18 cellular contexts compared by ENCODE assay signal in genomic region chr5:176890455-176891330, GRCh38.
DNase-seq lines count a peak whose midpoint lies in the region; TF ChIP-seq lines count a peak whose summit lies in the region.
"Had no signal": no experiment of that assay in that cellular context is flagged by ENCODE, and none has a peak within 500 bp of the region (broad histone marks: within the 10 kb centered on the region; RNA-seq: fewer than 3 reads in every experiment).

No MANE protein-coding gene starts in this region.

- no peaks in the 10 kb centered on the region for H3K9me3 ChIP-seq in neutrophil
- H3K9me3 ChIP-seq: MG63 had no signal

- peaks cover 63 to 68% of the 10 kb centered on the region in 2 experiments for H3K4me1 ChIP-seq in neutrophil (ENCODE audit: control insufficient read depth in 1 of 2, insufficient read depth in 1 of 2, low read depth in 1 of 2, low read length in 1 of 2)

- peaks cover 82% of the 10 kb centered on the region for H3K36me3 ChIP-seq in neutrophil
- H3K36me3 ChIP-seq: MG63 had no signal

- POLR2A ChIA-PET in HEK293T (lab: Yijun Ruan, JAX) = no interaction called here

- CTCF ChIA-PET in HEK293T (lab: Yijun Ruan, JAX) = no interaction called here

- peak; percentile 47 for DNase-seq in activated effector memory CD4-positive, alpha-beta T cell treated with anti-CD3 and anti-CD28 coated beads, Interleukin-2, amount 50 U/mL, for 16 hours
- DNase-seq in activated effector memory CD4-positive, alpha-beta T cell treated with Interleukin-2 at 50 U/mL for 16 hours = no peak
- peak; percentile 62 for DNase-seq in coronary artery (ENCODE audit: low spot score)
- DNase-seq in activated CD4-positive, CD25-positive, alpha-beta regulatory T cell (lab: John Stamatoyannopoulos, UW) = no peak
- no peak for DNase-seq in middle frontal gyrus (ENCODE audit: extremely low spot score, low spot score)
- DNase-seq in HEK293T (ENCODE audit: extremely low spot score) = no peak
- DNase-seq: GDM1, MG63, NCI-H1417 treated with DMSO at 0.1 percent for 48 hours, NCI-H187, NCI-H446 treated with DMSO at 0.1 percent for 48 hours, NCI-H526 treated with DMSO at 0.1 percent for 48 hours, PC-3, RPMI8226, SHP77 had no signal

- no peaks in the 10 kb centered on the region for H3K27me3 ChIP-seq in neutrophil
- H3K27me3 ChIP-seq: MG63 had no signal

- H3K4me3 ChIP-seq in coronary artery = no peak overlapping the region
- no peak overlapping the region for H3K4me3 ChIP-seq in neutrophil (ENCODE audit: low read depth in 1 of 2, low read length in 1 of 2)
- H3K4me3 ChIP-seq: K562, MG63 had no signal

- no peak overlapping the region for H3K27ac ChIP-seq in coronary artery
- peak overlapping the region; percentile 88 for H3K27ac ChIP-seq in neutrophil
- H3K27ac ChIP-seq: C4-2B had no signal

- TF ChIP-seq CTCF in coronary artery (IDR thresholded peaks at IDR 0.05) = no peak
- no peak for TF ChIP-seq CTCF in neutrophil (IDR thresholded peaks at IDR 0.05)

TF ChIP-seq in HEK293T, 16 proteins besides CTCF, POLR2A, EP300 and RAD21:
- TF ChIP-seq TARDBP (IDR thresholded peaks at IDR 0.05) = no peak
- no peak for TF ChIP-seq L3MBTL2 (conservative IDR thresholded peaks at IDR 0.05)
- TF ChIP-seq ARNT (IDR thresholded peaks at IDR 0.05) = no peak
- TF ChIP-seq HDGF (IDR thresholded peaks at IDR 0.05; ENCODE audit: borderline replicate concordance) = no peak

Comparison
In these comparisons a context has a peak if more than half of its experiments do, and no peak if none do; other contexts are left out.
1. DNase-seq: peak in activated effector memory CD4-positive, alpha-beta T cell treated with anti-CD3 and anti-CD28 coated beads, Interleukin-2, amount 50 U/mL, for 16 hours (single experiment) and coronary artery (single experiment); none in activated effector memory CD4-positive, alpha-beta T cell treated with Interleukin-2 at 50 U/mL for 16 hours (single experiment), activated CD4-positive, CD25-positive, alpha-beta regulatory T cell (0 of 4), middle frontal gyrus (single experiment) and HEK293T (single experiment).